Comparison of ENCODE assay signal across 8 cellular contexts in genomic region chr3:138188013-138188352, GRCh38. TPM values are rescaled to one million over a fixed set of nuclear protein-coding genes. Genes with fewer than 3 reads are reported as not detected.
DNase-seq lines count a peak whose midpoint lies in the region; ATAC-seq and TF ChIP-seq lines count a peak whose summit lies in the region.

No MANE protein-coding gene starts in this region.

- peak overlapping the region; percentile 99 for H3K27ac Mint-ChIP-seq in activated B cell treated with CpG ODN at 0.5 μM for 24 hours
- H3K27ac Mint-ChIP-seq in glutamatergic neuron (ENCODE audit: unreplicated experiment): peak overlapping the region; percentile 88

- H3K9me3 Mint-ChIP-seq in activated B cell treated with CpG ODN at 0.5 μM for 24 hours: no peaks in the 10 kb centered on the region
- no peaks in the 10 kb centered on the region for H3K9me3 Mint-ChIP-seq in glutamatergic neuron (ENCODE audit: unreplicated experiment)

- H3K4me3 Mint-ChIP-seq in activated B cell treated with CpG ODN at 0.5 μM for 24 hours (peak overlapping the region; percentile 92), glutamatergic neuron (ENCODE audit: unreplicated experiment) (peak overlapping the region; percentile 96)

- H3K4me1 Mint-ChIP-seq in activated B cell treated with CpG ODN at 0.5 μM for 24 hours (peaks cover 37% of the 10 kb centered on the region), glutamatergic neuron (ENCODE audit: low read depth, unreplicated experiment) (peaks cover 11% of the 10 kb centered on the region)

- no peak for TF ChIP-seq CTCF in activated B cell treated with CpG ODN at 0.5 μM for 24 hours (IDR thresholded peaks at IDR 0.05)
- no peak for TF ChIP-seq CTCF in glutamatergic neuron (IDR thresholded peaks at IDR 0.05; ENCODE audit: partially characterized antibody, unreplicated experiment)
- no peak for TF ChIP-seq CTCF in retinal pigment epithelial cell (conservative IDR thresholded peaks at IDR 0.05; ENCODE audit: low read depth, low read length)

- peak; percentile 13 for ATAC-seq in HG03378 (IDR thresholded peaks at IDR 0.05; ENCODE audit: unreplicated experiment)
- no peak for ATAC-seq in activated B cell treated with CpG ODN at 0.5 μM for 24 hours (ENCODE audit: low read depth)

- intact Hi-C loops in activated B cell treated with CpG ODN at 0.5 μM for 24 hours (cut with micrococcal nuclease): loop anchor here (5.0 to 10.0 kb wide), 3 partner anchors 34 to 1326 kb away; partner anchors contain the start of genes MRPS22 and NCK1

- H3K4me3 ChIP-seq in retinal pigment epithelial cell (ENCODE audit: low read length): peak overlapping the region; percentile 81

- POLR2A ChIA-PET in activated B cell treated with CpG ODN at 0.5 μM for 24 hours (lab: Charles Lee): interaction anchor here (0.7 to 2.7 kb wide), 5 partner anchors 14 to 1991 kb away, joined by 3 to 42 read pairs (median 4); partner anchors contain the start of genes CEP70 and DBR1

- DNase-seq in COLO829 (ENCODE audit: low spot score) (peak; percentile 54), activated B cell treated with CpG ODN at 0.5 μM for 24 hours (no peak), glutamatergic neuron (no peak), retinal pigment epithelial cell (ENCODE audit: low read depth) (peak; percentile 51), epidermal melanocyte (ENCODE audit: insufficient read length, low spot score) (no peak), SHP77 (lab: John Stamatoyannopoulos, UW) (no peak), SKM-1 (lab: John Stamatoyannopoulos, UW; ENCODE audit: unreplicated experiment) (no peak)

- H3K27me3 Mint-ChIP-seq in activated B cell treated with CpG ODN at 0.5 μM for 24 hours (peaks cover 5% of the 10 kb centered on the region), glutamatergic neuron (ENCODE audit: unreplicated experiment) (no peaks in the 10 kb centered on the region)

- peaks cover 19% of the 10 kb centered on the region for H3K36me3 Mint-ChIP-seq in activated B cell treated with CpG ODN at 0.5 μM for 24 hours (ENCODE audit: low read depth)
- H3K36me3 Mint-ChIP-seq in glutamatergic neuron (ENCODE audit: unreplicated experiment): no peaks in the 10 kb centered on the region

- CTCF ChIA-PET in activated B cell treated with CpG ODN at 0.5 μM for 24 hours (lab: Charles Lee): no interaction called here

RNA-seq across cellular contexts. Expression of gene ARMC8, which starts 0.9 kb away (rescaled TPM):
- total RNA-seq in activated B cell treated with CpG ODN at 0.5 μM for 24 hours (69.2 and 82.3 TPM in 2 replicates), glutamatergic neuron (ENCODE audit: unreplicated experiment) (54.4 TPM)

RNA-seq across cellular contexts. Expression of gene DBR1, which starts 13.3 kb away (rescaled TPM):
- 19.6 and 19.9 TPM in 2 replicates for total RNA-seq in activated B cell treated with CpG ODN at 0.5 μM for 24 hours
- total RNA-seq in glutamatergic neuron (ENCODE audit: unreplicated experiment): 16.0 TPM

RNA-seq across cellular contexts. Expression of gene A4GNT, which starts 55.8 kb away (rescaled TPM):
- total RNA-seq in activated B cell treated with CpG ODN at 0.5 μM for 24 hours: not detected in 2 replicates
- total RNA-seq in glutamatergic neuron (ENCODE audit: unreplicated experiment): not detected

Comparison
In these comparisons a context has a peak if more than half of its experiments do, and no peak if none do; other contexts are left out.
1. DNase-seq: peak in COLO829 (single experiment) and retinal pigment epithelial cell (single experiment); none in activated B cell treated with CpG ODN at 0.5 μM for 24 hours (single experiment), glutamatergic neuron (single experiment), epidermal melanocyte (single experiment), SHP77 (0 of 2) and SKM-1 (single experiment).